In genomic region chr18:5543854-5544389, GRCh38 we compare ENCODE assay signal across 8 cellular contexts. TPM values are rescaled to one million over a fixed set of nuclear protein-coding genes. Genes with fewer than 3 reads are reported as not detected.
DNase-seq lines count a peak whose midpoint lies in the region; ATAC-seq and TF ChIP-seq lines count a peak whose summit lies in the region.

EPB41L3 (minus strand) TSS chr18:5543997; CDS start chr18:5489183, 54,814 bp downstream.

- H3K4me3 Mint-ChIP-seq in Caco-2 (ENCODE audit: unreplicated experiment) (peak within 1 kb of the TSS; percentile 59), endodermal cell (peak within 1 kb of the TSS; percentile 80), memory B cell (peak within 1 kb of the TSS; percentile 51), type B pancreatic cell (peak within 1 kb of the TSS; percentile 92)

- peak within 1 kb of the TSS; percentile 51 for H3K9ac ChIP-seq in endodermal cell (ENCODE audit: extremely low read depth, low read length, poor library complexity, severe bottlenecking)

- H3K27me3 ChIP-seq in Caco-2 (replicated peaks; ENCODE audit: control insufficient read depth, insufficient read depth, low read length), result no peaks in the 10 kb centered on the region
- H3K27me3 ChIP-seq in endodermal cell (ENCODE audit: control insufficient read depth, insufficient read depth, low read length, poor library complexity, severe bottlenecking), result no peaks in the 10 kb centered on the region

- no peak for TF ChIP-seq CTCF in Caco-2 (IDR thresholded peaks at IDR 0.05; ENCODE audit: insufficient read depth in 1 of 2, low read depth in 1 of 2, low read length in 1 of 2, severe bottlenecking in 1 of 2, unreplicated experiment in 1 of 2)
- no peak for TF ChIP-seq CTCF in endodermal cell (conservative IDR thresholded peaks at IDR 0.05)
- TF ChIP-seq CTCF in type B pancreatic cell (conservative IDR thresholded peaks at IDR 0.05), result no peak

- BruUV-seq in Caco-2 (replicated peaks; lab: Mats Ljungman, UMichigan), result no TSS peak

- no peaks in the 10 kb centered on the region for H3K36me3 ChIP-seq in Caco-2 (ENCODE audit: control insufficient read depth, insufficient read depth, low read length)
- H3K36me3 ChIP-seq in endodermal cell (ENCODE audit: control insufficient read depth, insufficient read depth, low read length), result no peaks in the 10 kb centered on the region

- DNase-seq in Caco-2, result no peak
- DNase-seq in NCI-H510A treated with DMSO at 0.1 percent for 48 hours (lab: John Stamatoyannopoulos, UW), result peak; percentile 27
- peak; percentile 82 for DNase-seq in endodermal cell
- no peak for DNase-seq in memory B cell (ENCODE audit: low spot score in 2 of 2)
- peak; percentile 71 for DNase-seq in type B pancreatic cell (ENCODE audit: extremely low spot score, unreplicated experiment)
- DNase-seq in cerebellar nuclear complex (lab: John Stamatoyannopoulos, UW), result no peak
- DNase-seq in activated gamma-delta T cell (lab: John Stamatoyannopoulos, UW), result no peak

- POLR2A ChIA-PET in Caco-2 (lab: Charles Lee), result no interaction called here

- H3K9me3 ChIP-seq in Caco-2 (no peaks in the 10 kb centered on the region), endodermal cell (ENCODE audit: control insufficient read depth, low read length) (no peaks in the 10 kb centered on the region)

- H3K27ac ChIP-seq in endodermal cell (ENCODE audit: low read depth, low read length), result no peak within 1 kb of the TSS

- no peaks in the 10 kb centered on the region for H3K9me3 Mint-ChIP-seq in Caco-2 (ENCODE audit: unreplicated experiment)
- no peaks in the 10 kb centered on the region for H3K9me3 Mint-ChIP-seq in endodermal cell
- no peaks in the 10 kb centered on the region for H3K9me3 Mint-ChIP-seq in memory B cell
- H3K9me3 Mint-ChIP-seq in type B pancreatic cell, result no peaks in the 10 kb centered on the region

- peak within 1 kb of the TSS; percentile 34 for H3K4me3 ChIP-seq in Caco-2 (ENCODE audit: low read depth, low read length)
- H3K4me3 ChIP-seq in endodermal cell (ENCODE audit: low read length), result peak within 1 kb of the TSS; percentile 85

- no peaks in the 10 kb centered on the region for H3K4me1 ChIP-seq in Caco-2
- no peaks in the 10 kb centered on the region for H3K4me1 ChIP-seq in endodermal cell (ENCODE audit: control insufficient read depth, insufficient read depth, low read length)

- 0% methylated on average over 6 to 43 of the region's 43 CpGs for WGBS in endodermal cell (ENCODE audit: insufficient coverage in 1 of 2, insufficient read length in 1 of 2), 2 experiments

- no peak within 1 kb of the TSS for H3K27ac Mint-ChIP-seq in Caco-2 (ENCODE audit: unreplicated experiment)
- peak within 1 kb of the TSS; percentile 87 for H3K27ac Mint-ChIP-seq in endodermal cell
- no peak within 1 kb of the TSS for H3K27ac Mint-ChIP-seq in memory B cell
- H3K27ac Mint-ChIP-seq in type B pancreatic cell, result peak within 1 kb of the TSS; percentile 80

- H3K4me1 Mint-ChIP-seq in Caco-2 (ENCODE audit: low read depth, unreplicated experiment) (no peaks in the 10 kb centered on the region), endodermal cell (peaks cover 28% of the 10 kb centered on the region), memory B cell (peaks cover 2% of the 10 kb centered on the region), type B pancreatic cell (ENCODE audit: unreplicated experiment) (peaks cover 24% of the 10 kb centered on the region)

- no peaks in the 10 kb centered on the region for H3K36me3 Mint-ChIP-seq in Caco-2 (ENCODE audit: insufficient read depth, unreplicated experiment)
- H3K36me3 Mint-ChIP-seq in endodermal cell (ENCODE audit: low read depth), result peaks cover 1% of the 10 kb centered on the region
- H3K36me3 Mint-ChIP-seq in memory B cell, result no peaks in the 10 kb centered on the region
- H3K36me3 Mint-ChIP-seq in type B pancreatic cell, result no peaks in the 10 kb centered on the region

- H3K27me3 Mint-ChIP-seq in Caco-2 (ENCODE audit: insufficient read depth, unreplicated experiment), result peaks cover 20% of the 10 kb centered on the region
- H3K27me3 Mint-ChIP-seq in endodermal cell (ENCODE audit: insufficient read depth), result no peaks in the 10 kb centered on the region
- H3K27me3 Mint-ChIP-seq in memory B cell, result peaks cover 17% of the 10 kb centered on the region
- H3K27me3 Mint-ChIP-seq in type B pancreatic cell, result peaks cover 31% of the 10 kb centered on the region

- ATAC-seq in memory B cell (ENCODE audit: low read depth) (no peak), GM19035 (IDR thresholded peaks at IDR 0.05; ENCODE audit: unreplicated experiment) (no peak)

- CTCF ChIA-PET in Caco-2 (lab: Charles Lee), result no interaction called here

- intact Hi-C loops in Caco-2 (cut with micrococcal nuclease; ENCODE audit: unreplicated experiment), result no loop called here

RNA-seq across cellular contexts. Expression of gene EPB41L3, which starts in this region (rescaled TPM):
- total RNA-seq in Caco-2 (2022) (7.1 and 8.7 TPM in 2 replicates), endodermal cell (10 to 100 TPM; 49.3 to 51.6 TPM), type B pancreatic cell (ENCODE audit: low replicate concordance) (58.1 and 65.9 TPM in 2 replicates)
- 31.1 TPM for polyA plus RNA-seq in endodermal cell (2013, experiment 1 of 2)
- polyA plus RNA-seq in endodermal cell (2013, experiment 2 of 2), result 25.7 TPM

Comparison
In these comparisons a context has a peak if more than half of its experiments do, and no peak if none do; other contexts are left out.
1. DNase-seq: peak in NCI-H510A treated with DMSO at 0.1 percent for 48 hours (single experiment), endodermal cell (single experiment) and type B pancreatic cell (single experiment); none in Caco-2 (0 of 2), memory B cell (0 of 2), cerebellar nuclear complex (0 of 2) and activated gamma-delta T cell (single experiment).
2. H3K27ac Mint-ChIP-seq: peak in endodermal cell (single experiment) and type B pancreatic cell (single experiment); none in Caco-2 (single experiment) and memory B cell (single experiment).
3. Peak in every context shown above with its lines, with median percentiles within 50 percentile points of each other: H3K4me3 Mint-ChIP-seq.